Comparison of ENCODE assay signal across 9 cellular contexts in genomic region chr9:127570533-127571111, GRCh38. TPM values are rescaled to one million over a fixed set of nuclear protein-coding genes. Genes with fewer than 3 reads are reported as not detected.
DNase-seq lines count a peak whose midpoint lies in the region; ATAC-seq and TF ChIP-seq lines count a peak whose summit lies in the region.
"Had no signal": no experiment of that assay in that cellular context is flagged by ENCODE, and none has a peak within 500 bp of the region (broad histone marks: within the 10 kb centered on the region; RNA-seq: fewer than 3 reads in every experiment).

No MANE protein-coding gene starts in this region.

- H3K27me3 ChIP-seq in SK-N-SH (ENCODE audit: insufficient read depth) (no peaks in the 10 kb centered on the region), PC-9 (ENCODE audit: insufficient read depth, low read depth) (no peaks in the 10 kb centered on the region), gastroesophageal sphincter (no peaks in the 10 kb centered on the region)

- H3K36me3 Mint-ChIP-seq in stimulated activated effector memory CD8-positive, alpha-beta T cell treated with anti-CD3 and anti-CD28 coated beads, Interleukin-12 subunit alpha, Interleukin-12 subunit beta, amount 100 ng/mL, for 72 hours: peaks cover 9% of the 10 kb centered on the region

- TF ChIP-seq POLR2A in gastroesophageal sphincter (IDR thresholded peaks at IDR 0.05): no peak

- H3K27ac ChIP-seq in SK-N-SH (ENCODE audit: low read depth in 2 of 2, low read length in 1 of 2): peak overlapping the region; percentile 83 to 86; a peak in 3 of 4 replicates
- H3K27ac ChIP-seq in PC-9: peak overlapping the region; percentile 91
- peak overlapping the region in 3 of 4 donors; percentile 95 to 98 (median 96) for H3K27ac ChIP-seq in gastroesophageal sphincter

- H4K20me1 ChIP-seq in SK-N-SH (ENCODE audit: insufficient read depth) (peaks cover 14% of the 10 kb centered on the region; the same call in 1 of the 2 replicates), PC-9 (ENCODE audit: insufficient read depth) (peaks cover 5% of the 10 kb centered on the region; the same call in 1 of the 2 replicates)

- no peak overlapping the region for H3K4me3 ChIP-seq in SK-N-SH (ENCODE audit: low read depth in 2 of 2, low read length in 1 of 2)
- H3K4me3 ChIP-seq in PC-9: no peak overlapping the region
- no peak overlapping the region for H3K4me3 ChIP-seq in gastroesophageal sphincter

- no peaks in the 10 kb centered on the region for H3K9me2 ChIP-seq in SK-N-SH
- H3K9me2 ChIP-seq in PC-9 (ENCODE audit: insufficient read depth): no peaks in the 10 kb centered on the region

- no TSS peak for BruUV-seq in PC-9 (replicated peaks; lab: Mats Ljungman, UMichigan)

- CTCF ChIA-PET in SK-N-SH (lab: Yijun Ruan, JAX): interaction anchor here (1.4 to 2.0 kb wide), 2 partner anchors 12 to 67 kb away, joined by 5 to 9 read pairs; no protein-coding TSS in a partner anchor
- CTCF ChIA-PET in PC-9 (lab: Charles Lee): interaction anchor here (0.6 to 1.1 kb wide), 2 partner anchors 19 to 48 kb away, joined by 3 to 13 read pairs; no protein-coding TSS in a partner anchor

- H3K4me3 Mint-ChIP-seq in stimulated activated effector memory CD8-positive, alpha-beta T cell treated with anti-CD3 and anti-CD28 coated beads, Interleukin-12 subunit alpha, Interleukin-12 subunit beta, amount 100 ng/mL, for 72 hours: peak overlapping the region; percentile 77

- H3K79me2 ChIP-seq in SK-N-SH (ENCODE audit: insufficient read depth): peaks cover 41% of the 10 kb centered on the region
- H3K79me2 ChIP-seq in PC-9 (ENCODE audit: low read depth): peaks cover 37% of the 10 kb centered on the region

- H3K4me1 Mint-ChIP-seq in stimulated activated effector memory CD8-positive, alpha-beta T cell treated with anti-CD3 and anti-CD28 coated beads, Interleukin-12 subunit alpha, Interleukin-12 subunit beta, amount 100 ng/mL, for 72 hours: peaks cover 62% of the 10 kb centered on the region

- no peak overlapping the region for H2AFZ ChIP-seq in SK-N-SH (ENCODE audit: low read depth)
- H2AFZ ChIP-seq in PC-9: no peak overlapping the region

- DNase-seq in SK-N-SH: peak; percentile 74
- peak; percentile 60 to 69 for DNase-seq in PC-9
- no peak for DNase-seq in stimulated activated effector memory CD8-positive, alpha-beta T cell treated with anti-CD3 and anti-CD28 coated beads, Interleukin-12 subunit alpha, Interleukin-12 subunit beta, amount 100 ng/mL, for 72 hours (ENCODE audit: low spot score in 2 of 2)

- no peaks in the 10 kb centered on the region for H3K9me3 ChIP-seq in SK-N-SH
- H3K9me3 ChIP-seq in PC-9 (ENCODE audit: insufficient read depth, low read depth): no peaks in the 10 kb centered on the region
- no peaks in the 10 kb centered on the region for H3K9me3 ChIP-seq in gastroesophageal sphincter

- intact Hi-C loops in PC-9 (cut with micrococcal nuclease; ENCODE audit: unreplicated experiment): loop anchor here (5.0 to 10.0 kb wide), 3 partner anchors 118 to 434 kb away; partner anchors contain the start of genes LRSAM1, RPL12 and SLC2A8

- TF ChIP-seq CTCF in SK-N-SH (IDR thresholded peaks at IDR 0.05): no peak
- TF ChIP-seq CTCF in PC-9 (conservative IDR thresholded peaks at IDR 0.05): no peak
- no peak for TF ChIP-seq CTCF in gastroesophageal sphincter (IDR thresholded peaks at IDR 0.05)

- no peak for TF ChIP-seq EP300 in SK-N-SH (IDR thresholded peaks at IDR 0.05; ENCODE audit: borderline replicate concordance in 1 of 2, low read depth in 1 of 2, low read length in 1 of 2)
- no peak for TF ChIP-seq EP300 in gastroesophageal sphincter (IDR thresholded peaks at IDR 0.05)

- H3F3A ChIP-seq in SK-N-SH (replicated peaks; ENCODE audit: insufficient read depth) (peaks cover 11% of the 10 kb centered on the region), PC-9 (ENCODE audit: insufficient read depth, low read depth) (peaks cover 80% of the 10 kb centered on the region)

- H3K4me2 ChIP-seq in SK-N-SH: peak overlapping the region; percentile 91; the same call in 1 of the 2 replicates
- peak overlapping the region; percentile 92 for H3K4me2 ChIP-seq in PC-9

- H3K27ac Mint-ChIP-seq in stimulated activated effector memory CD8-positive, alpha-beta T cell treated with anti-CD3 and anti-CD28 coated beads, Interleukin-12 subunit alpha, Interleukin-12 subunit beta, amount 100 ng/mL, for 72 hours: peak overlapping the region; percentile 91

- POLR2A ChIA-PET in SK-N-SH (lab: Yijun Ruan, JAX): interaction anchor here (0.7 kb wide), 1 partner anchor 8 kb away, joined by 3 read pairs; no protein-coding TSS in a partner anchor
- POLR2A ChIA-PET in PC-9 (lab: Charles Lee; ENCODE audit: unreplicated experiment): no interaction called here

- 89% methylated on average over 3 of the region's 3 CpGs for WGBS in SK-N-SH (ENCODE audit: low lambda C conversion rate)
- 80% methylated on average over 1 of the region's 3 CpGs for WGBS in gastroesophageal sphincter (ENCODE audit: low coverage in 1 of 2), 2 donors

- no peak for ATAC-seq in SK-N-SH treated with all-trans-retinoic acid at 6 μM for 48 hours
- no peak for ATAC-seq in gastroesophageal sphincter
- no peak for ATAC-seq in stimulated activated effector memory CD8-positive, alpha-beta T cell treated with anti-CD3 and anti-CD28 coated beads, Interleukin-12 subunit alpha, Interleukin-12 subunit beta, amount 100 ng/mL, for 72 hours
- no peak for ATAC-seq in HG02763 (IDR thresholded peaks at IDR 0.05; ENCODE audit: unreplicated experiment)
- no peak for ATAC-seq in GM18858 (IDR thresholded peaks at IDR 0.05; ENCODE audit: unreplicated experiment)
- no peak for ATAC-seq in GM18519 (IDR thresholded peaks at IDR 0.05; ENCODE audit: low FRiP score, unreplicated experiment)
- ATAC-seq: left lobe of liver had no signal

- no peaks in the 10 kb centered on the region for H3K9me3 Mint-ChIP-seq in stimulated activated effector memory CD8-positive, alpha-beta T cell treated with anti-CD3 and anti-CD28 coated beads, Interleukin-12 subunit alpha, Interleukin-12 subunit beta, amount 100 ng/mL, for 72 hours

- TF ChIP-seq RAD21 in SK-N-SH (IDR thresholded peaks at IDR 0.05; ENCODE audit: low read length): no peak

- H3K4me1 ChIP-seq in SK-N-SH (ENCODE audit: control insufficient read depth in 1 of 2, insufficient read depth in 2 of 2, low read depth in 1 of 2, low read length in 1 of 2): peaks cover 28 to 40% of the 10 kb centered on the region in 2 experiments
- H3K4me1 ChIP-seq in PC-9 (replicated peaks; ENCODE audit: insufficient read depth): peaks cover 74% of the 10 kb centered on the region
- peaks cover 0 to 83% (median 48%) of the 10 kb centered on the region in 3 donors for H3K4me1 ChIP-seq in gastroesophageal sphincter

- H3K36me3 ChIP-seq in SK-N-SH (replicated peaks in 1 of 2; ENCODE audit: control insufficient read depth in 1 of 2, insufficient read depth in 2 of 2, low read length in 1 of 2): peaks cover 0 to 4% of the 10 kb centered on the region in 2 experiments
- no peaks in the 10 kb centered on the region for H3K36me3 ChIP-seq in PC-9 (ENCODE audit: low read depth)
- H3K36me3 ChIP-seq in gastroesophageal sphincter: no peaks in the 10 kb centered on the region

- H3K9ac ChIP-seq in SK-N-SH: no peak overlapping the region

TF ChIP-seq in SK-N-SH, 30 proteins besides CTCF, POLR2A, EP300 and RAD21:
- TF ChIP-seq RCOR1 (IDR thresholded peaks at IDR 0.05; ENCODE audit: low read length) (peak; percentile 53; the same call in 1 of the 2 replicates), GATA2 (CRISPR knock-in tag; IDR thresholded peaks at IDR 0.05) (peak; percentile 34; the same call in 1 of the 2 replicates), EZH2phosphoT487 (IDR thresholded peaks at IDR 0.05; ENCODE audit: borderline replicate concordance, low read depth) (no peak), NFIC (IDR thresholded peaks at IDR 0.05; ENCODE audit: borderline replicate concordance) (peak; percentile 57)

TF ChIP-seq in SK-N-SH treated with all-trans-retinoic acid at 6 μM for 48 hours, 23 proteins besides CTCF, POLR2A, EP300 and RAD21 (continues in another document):
- no peak for TF ChIP-seq ZFP30 (CRISPR knock-in tag; IDR thresholded peaks at IDR 0.05)
- no peak; the same call in 1 of the 2 replicates for TF ChIP-seq TCF4 (CRISPR knock-in tag; IDR thresholded peaks at IDR 0.05; ENCODE audit: borderline replicate concordance)
- no peak for TF ChIP-seq ARNTL (CRISPR knock-in tag; IDR thresholded peaks at IDR 0.05; ENCODE audit: borderline replicate concordance, low read depth)
- TF ChIP-seq GLIS3 (CRISPR knock-in tag; IDR thresholded peaks at IDR 0.05): no peak
- no peak for TF ChIP-seq PATZ1 (CRISPR knock-in tag; IDR thresholded peaks at IDR 0.05; ENCODE audit: borderline replicate concordance)
- no peak for TF ChIP-seq ZNF565 (CRISPR knock-in tag; conservative IDR thresholded peaks at IDR 0.05; ENCODE audit: low read depth)
- TF ChIP-seq ISL1 (CRISPR knock-in tag; IDR thresholded peaks at IDR 0.05): no peak
- no peak for TF ChIP-seq PPARA (CRISPR knock-in tag; IDR thresholded peaks at IDR 0.05; ENCODE audit: borderline replicate concordance)
- TF ChIP-seq ZNF8 (CRISPR knock-in tag; IDR thresholded peaks at IDR 0.05): no peak
- no peak for TF ChIP-seq ZNF70 (CRISPR knock-in tag; IDR thresholded peaks at IDR 0.05)

RNA-seq across cellular contexts. Expression of gene STXBP1, which starts 41.5 kb away (rescaled TPM):
- 33.0 and 44.3 TPM in 2 replicates for polyA plus RNA-seq in SK-N-SH (2012; rRNA removed)
- polyA plus RNA-seq in SK-N-SH (2012; cell fraction: cytosol; rRNA removed): 39.2 and 49.4 TPM in 2 replicates
- polyA plus RNA-seq in SK-N-SH (2012; cell fraction: nucleus; rRNA removed): 61.1 and 68.8 TPM in 2 replicates
- total RNA-seq in PC-9 (2021): 35.1 and 44.0 TPM in 2 replicates
- 10 to 100 TPM; 25.7 to 47.0 (median 33.1) TPM for total RNA-seq in gastroesophageal sphincter

Comparison
In these comparisons a context has a peak if more than half of its experiments do, and no peak if none do; other contexts are left out.
1. DNase-seq: peak in SK-N-SH (single experiment) and PC-9 (2 of 2); none in stimulated activated effector memory CD8-positive, alpha-beta T cell treated with anti-CD3 and anti-CD28 coated beads, Interleukin-12 subunit alpha, Interleukin-12 subunit beta, amount 100 ng/mL, for 72 hours (0 of 2).
2. Peak in every context shown above with its lines, with median percentiles within 50 percentile points of each other: H3K27ac ChIP-seq.